ENCODE assay signal across 14 cellular contexts in genomic region chr12:32032205-32032810, GRCh38.
DNase-seq lines count a peak whose midpoint lies in the region; ATAC-seq and TF ChIP-seq lines count a peak whose summit lies in the region.
"Had no signal": no experiment of that assay in that cellular context is flagged by ENCODE, and none has a peak within 500 bp of the region (broad histone marks: within the 10 kb centered on the region; RNA-seq: fewer than 3 reads in every experiment).

No MANE protein-coding gene starts in this region.

- H3F3A ChIP-seq in SK-N-SH (replicated peaks; ENCODE audit: insufficient read depth) = no peaks in the 10 kb centered on the region
- H3F3A ChIP-seq in PC-3 (ENCODE audit: low read length, unreplicated experiment) = no peaks in the 10 kb centered on the region

- no peak overlapping the region for H3K27ac ChIP-seq in SK-N-SH (ENCODE audit: low read depth in 2 of 2, low read length in 1 of 2)
- no peak overlapping the region for H3K27ac ChIP-seq in PC-3 (ENCODE audit: low read length)
- no peak overlapping the region for H3K27ac ChIP-seq in coronary artery

- no peak for TF ChIP-seq EP300 in SK-N-SH (IDR thresholded peaks at IDR 0.05; ENCODE audit: borderline replicate concordance in 1 of 2, low read depth in 1 of 2, low read length in 1 of 2)

- H3K9me2 ChIP-seq in SK-N-SH (no peaks in the 10 kb centered on the region), PC-3 (replicated peaks; ENCODE audit: low read length) (no peaks in the 10 kb centered on the region)

- no peak for TF ChIP-seq CTCF in SK-N-SH (IDR thresholded peaks at IDR 0.05)
- TF ChIP-seq CTCF in PC-3 (conservative IDR thresholded peaks at IDR 0.05; ENCODE audit: low read depth, low read length) = no peak
- no peak for TF ChIP-seq CTCF in type B pancreatic cell (conservative IDR thresholded peaks at IDR 0.05)
- no peak for TF ChIP-seq CTCF in coronary artery (IDR thresholded peaks at IDR 0.05)

- BruUV-seq in PC-3 (replicated peaks; lab: Mats Ljungman, UMichigan) = no TSS peak

- H3K4me1 Mint-ChIP-seq in type B pancreatic cell (ENCODE audit: unreplicated experiment) = peaks cover 21% of the 10 kb centered on the region

- H2AFZ ChIP-seq in SK-N-SH (ENCODE audit: low read depth) = no peak overlapping the region
- no peak overlapping the region for H2AFZ ChIP-seq in PC-3 (ENCODE audit: low read length)

- intact Hi-C loops in PC-3 (cut with micrococcal nuclease) = no loop called here

- no peaks in the 10 kb centered on the region for H3K9me3 Mint-ChIP-seq in type B pancreatic cell

- H3K36me3 Mint-ChIP-seq in type B pancreatic cell = no peaks in the 10 kb centered on the region

- H3K4me1 ChIP-seq in SK-N-SH (ENCODE audit: control insufficient read depth in 1 of 2, insufficient read depth in 2 of 2, low read depth in 1 of 2, low read length in 1 of 2) (no peaks in the 10 kb centered on the region; a peak in 1 of 4 replicates), PC-3 (ENCODE audit: insufficient read depth, low read length) (no peaks in the 10 kb centered on the region)

- peak overlapping the region; percentile 1 for H3K27ac Mint-ChIP-seq in type B pancreatic cell

- DNase-seq in SK-N-SH = no peak
- DNase-seq in PC-3 = peak; percentile 12
- peak; percentile 55 for DNase-seq in islet precursor cell
- DNase-seq in type B pancreatic cell (ENCODE audit: extremely low spot score, unreplicated experiment) = no peak
- DNase-seq in stimulated activated CD8-positive, alpha-beta memory T cell treated with anti-CD3 and anti-CD28 coated beads, Interleukin-4, amount 100 ng/mL, for 48 hours = no peak
- no peak for DNase-seq in GM19238 (ENCODE audit: insufficient read length, low spot score)
- no peak for DNase-seq in coronary artery (ENCODE audit: low spot score)
- DNase-seq: activated CD4-positive, CD25-positive, alpha-beta regulatory T cell treated with anti-CD3 and anti-CD28 coated beads, Interleukin-2, amount 50 U/mL, for 72 hours; KBM-7; NCI-H187; OCI-M1; stimulated activated CD4-positive, alpha-beta T cell treated with anti-CD3 and anti-CD28 coated beads, Interleukin-12 subunit alpha, Interleukin-12 subunit beta, amount 100 ng/mL, for 4 hours had no signal

- peaks cover 10% of the 10 kb centered on the region for H3K27me3 Mint-ChIP-seq in type B pancreatic cell

- no peak overlapping the region for H3K4me3 Mint-ChIP-seq in type B pancreatic cell

- H3K27me3 ChIP-seq in SK-N-SH (ENCODE audit: insufficient read depth) (no peaks in the 10 kb centered on the region), PC-3 (ENCODE audit: low read length) (no peaks in the 10 kb centered on the region)

- H3K79me2 ChIP-seq in SK-N-SH (ENCODE audit: insufficient read depth) (no peaks in the 10 kb centered on the region), PC-3 (ENCODE audit: low read length) (no peaks in the 10 kb centered on the region)

- H4K20me1 ChIP-seq in SK-N-SH (ENCODE audit: insufficient read depth) (no peaks in the 10 kb centered on the region), PC-3 (ENCODE audit: low read length) (no peaks in the 10 kb centered on the region)

- CTCF ChIA-PET in SK-N-SH (lab: Yijun Ruan, JAX) (interaction anchor here (1.1 to 1.5 kb wide), 2 partner anchors 29 to 280 kb away, joined by 3 to 4 read pairs; no protein-coding TSS in a partner anchor), PC-3 (lab: Charles Lee) (no interaction called here)

- H3K36me3 ChIP-seq in SK-N-SH (replicated peaks in 1 of 2; ENCODE audit: control insufficient read depth in 1 of 2, insufficient read depth in 2 of 2, low read length in 1 of 2) = no peaks in the 10 kb centered on the region
- no peaks in the 10 kb centered on the region for H3K36me3 ChIP-seq in PC-3 (ENCODE audit: low read depth, low read length)

- ATAC-seq in SK-N-SH treated with all-trans-retinoic acid at 6 μM for 48 hours = peak; percentile 81
- ATAC-seq in PC-3 = no peak
- ATAC-seq: left lobe of liver had no signal

- no peak overlapping the region for H3K9ac ChIP-seq in SK-N-SH
- no peak overlapping the region for H3K9ac ChIP-seq in PC-3 (ENCODE audit: low read length)

- POLR2A ChIA-PET in SK-N-SH (lab: Yijun Ruan, JAX) = no interaction called here
- POLR2A ChIA-PET in PC-3 (lab: Charles Lee; ENCODE audit: unreplicated experiment) = no interaction called here

- WGBS in SK-N-SH (ENCODE audit: low lambda C conversion rate) = 71% methylated on average over 7 of the region's 7 CpGs

- H3K4me2 ChIP-seq in SK-N-SH (no peak overlapping the region), PC-3 (ENCODE audit: low read length) (no peak overlapping the region)

- H3K9me3 ChIP-seq in SK-N-SH (no peaks in the 10 kb centered on the region), PC-3 (ENCODE audit: low read length) (no peaks in the 10 kb centered on the region)

- no peak for TF ChIP-seq RAD21 in SK-N-SH (IDR thresholded peaks at IDR 0.05; ENCODE audit: low read length)

- H3K4me3 ChIP-seq in SK-N-SH (ENCODE audit: low read depth in 2 of 2, low read length in 1 of 2) = no peak overlapping the region
- H3K4me3 ChIP-seq in PC-3 (ENCODE audit: low read length) = no peak overlapping the region
- no peak overlapping the region for H3K4me3 ChIP-seq in coronary artery

TF ChIP-seq in SK-N-SH treated with all-trans-retinoic acid at 6 μM for 48 hours, 23 proteins besides CTCF, POLR2A, EP300 and RAD21 (continues in another document):
- TF ChIP-seq CSDC2 (CRISPR knock-in tag; IDR thresholded peaks at IDR 0.05) (no peak), ISL1 (CRISPR knock-in tag; IDR thresholded peaks at IDR 0.05) (no peak), ZC3H10 (CRISPR knock-in tag; IDR thresholded peaks at IDR 0.05) (no peak), PATZ1 (CRISPR knock-in tag; IDR thresholded peaks at IDR 0.05; ENCODE audit: borderline replicate concordance) (no peak), RARB (CRISPR knock-in tag; IDR thresholded peaks at IDR 0.05) (no peak), ZFP3 (CRISPR knock-in tag; IDR thresholded peaks at IDR 0.05) (no peak), ARNTL (CRISPR knock-in tag; IDR thresholded peaks at IDR 0.05; ENCODE audit: borderline replicate concordance, low read depth) (no peak), ESRRG (CRISPR knock-in tag; IDR thresholded peaks at IDR 0.05) (no peak)

TF ChIP-seq in SK-N-SH, 30 proteins besides CTCF, POLR2A, EP300 and RAD21:
- TF ChIP-seq NFIC (IDR thresholded peaks at IDR 0.05; ENCODE audit: borderline replicate concordance) (no peak), TEAD4 (IDR thresholded peaks at IDR 0.05; ENCODE audit: borderline replicate concordance, insufficient read depth) (no peak), GATA2 (CRISPR knock-in tag; IDR thresholded peaks at IDR 0.05) (no peak), NRF1 (IDR thresholded peaks at IDR 0.05; ENCODE audit: low read depth, low read length) (no peak), JUND (IDR thresholded peaks at IDR 0.05) (no peak)

Comparison
In these comparisons a context has a peak if more than half of its experiments do, and no peak if none do; other contexts are left out.
1. DNase-seq: peak in PC-3 (single experiment) and islet precursor cell (single experiment); none in SK-N-SH (single experiment), type B pancreatic cell (single experiment), stimulated activated CD8-positive, alpha-beta memory T cell treated with anti-CD3 and anti-CD28 coated beads, Interleukin-4, amount 100 ng/mL, for 48 hours (single experiment), GM19238 (single experiment) and coronary artery (single experiment).